ENCODE assay signal across 15 cellular contexts in genomic region chr18:45110577-45111506, GRCh38.
DNase-seq lines count a peak whose midpoint lies in the region; ATAC-seq and TF ChIP-seq lines count a peak whose summit lies in the region.
"Had no signal": no experiment of that assay in that cellular context is flagged by ENCODE, and none has a peak within 500 bp of the region (broad histone marks: within the 10 kb centered on the region; RNA-seq: fewer than 3 reads in every experiment).

No MANE protein-coding gene starts in this region.

- H3K4me1 Mint-ChIP-seq in MCF 10A (ENCODE audit: insufficient read depth, unreplicated experiment), result no peaks in the 10 kb centered on the region
- H3K4me1 Mint-ChIP-seq in activated T-helper 1 cell treated with anti-CD3 and anti-CD28 coated beads, Interleukin-12 subunit alpha, Interleukin-12 subunit beta, Interleukin-2, Interleukin-4 antibody, amounts not matched to agents 30 ng/mL and 10 ng/mL and 1 ng/mL, durations not matched to agents 14 hours and 24 hours and 36 hours (ENCODE audit: low read depth), result no peaks in the 10 kb centered on the region

- H3K36me3 Mint-ChIP-seq in MCF 10A (ENCODE audit: insufficient read depth, unreplicated experiment), result no peaks in the 10 kb centered on the region
- H3K36me3 Mint-ChIP-seq in activated T-helper 1 cell treated with anti-CD3 and anti-CD28 coated beads, Interleukin-12 subunit alpha, Interleukin-12 subunit beta, Interleukin-2, Interleukin-4 antibody, amounts not matched to agents 30 ng/mL and 10 ng/mL and 1 ng/mL, durations not matched to agents 14 hours and 24 hours and 36 hours (ENCODE audit: low read depth), result no peaks in the 10 kb centered on the region
- H3K36me3 Mint-ChIP-seq: activated naive CD4-positive, alpha-beta T cell treated with anti-CD3 and anti-CD28 coated beads, Interleukin-2, amount 50 U/mL, for 72 hours; stimulated activated memory B cell treated with anti-CD40 and anti-IgM and Interleukin-4, amounts not matched to agents 10 μg/mL and 1 μg/mL and 100 μg/mL, for 72 hours had no signal

- no peak for TF ChIP-seq CTCF in MCF 10A (IDR thresholded peaks at IDR 0.05; ENCODE audit: unreplicated experiment)
- TF ChIP-seq CTCF in mammary epithelial cell (conservative IDR thresholded peaks at IDR 0.05 in 1 of 2, IDR thresholded peaks at IDR 0.05 in 1 of 2; ENCODE audit: extremely low read depth in 1 of 2, insufficient read depth in 1 of 2, low read depth in 1 of 2, low read length in 2 of 2), result no peak
- TF ChIP-seq CTCF in uterus (IDR thresholded peaks at IDR 0.05), result no peak

- peaks cover 4% of the 10 kb centered on the region for H3K4me1 ChIP-seq in mammary epithelial cell (ENCODE audit: insufficient read depth, low read length)
- H3K4me1 ChIP-seq in uterus, result no peaks in the 10 kb centered on the region
- H3K4me1 ChIP-seq: A549 had no signal

- no peaks in the 10 kb centered on the region for H4K20me1 ChIP-seq in mammary epithelial cell (ENCODE audit: insufficient read depth, low read length)

- H3K9me3 Mint-ChIP-seq in MCF 10A (ENCODE audit: unreplicated experiment), result no peaks in the 10 kb centered on the region
- H3K9me3 Mint-ChIP-seq in activated T-helper 1 cell treated with anti-CD3 and anti-CD28 coated beads, Interleukin-12 subunit alpha, Interleukin-12 subunit beta, Interleukin-2, Interleukin-4 antibody, amounts not matched to agents 30 ng/mL and 10 ng/mL and 1 ng/mL, durations not matched to agents 14 hours and 24 hours and 36 hours, result no peaks in the 10 kb centered on the region
- H3K9me3 Mint-ChIP-seq: T-helper 2 cell treated with Interferon-gamma antibody and Interleukin-4, amounts not matched to agents 5 μg/mL and 100 μg/mL, for 36 hours had no signal

- ATAC-seq in GM18868 (IDR thresholded peaks at IDR 0.05; ENCODE audit: unreplicated experiment), result no peak
- ATAC-seq: A549; activated naive CD4-positive, alpha-beta T cell treated with anti-CD3 and anti-CD28 coated beads, Interleukin-2, amount 50 U/mL, for 72 hours; stimulated activated memory B cell treated with anti-CD40 and anti-IgM and Interleukin-4, amounts not matched to agents 10 μg/mL and 1 μg/mL and 100 μg/mL, for 72 hours had no signal

- peaks cover 19% of the 10 kb centered on the region for H3K27me3 Mint-ChIP-seq in MCF 10A (ENCODE audit: insufficient read depth, unreplicated experiment)
- peaks cover 3% of the 10 kb centered on the region for H3K27me3 Mint-ChIP-seq in activated T-helper 1 cell treated with anti-CD3 and anti-CD28 coated beads, Interleukin-12 subunit alpha, Interleukin-12 subunit beta, Interleukin-2, Interleukin-4 antibody, amounts not matched to agents 30 ng/mL and 10 ng/mL and 1 ng/mL, durations not matched to agents 14 hours and 24 hours and 36 hours (ENCODE audit: insufficient read depth)
- H3K27me3 Mint-ChIP-seq: stimulated activated memory B cell treated with anti-CD40 and anti-IgM and Interleukin-4, amounts not matched to agents 10 μg/mL and 1 μg/mL and 100 μg/mL, for 72 hours had no signal

- no peak overlapping the region for H2AFZ ChIP-seq in mammary epithelial cell (ENCODE audit: low read depth, low read length)

- CTCF ChIA-PET in MCF 10A (lab: Yijun Ruan, JAX) (interaction anchor here (0.8 to 1.0 kb wide), 2 partner anchors 10 to 67 kb away, joined by 3 read pairs; no protein-coding TSS in a partner anchor), mammary epithelial cell (lab: Charles Lee; ENCODE audit: low non-redundant PET) (no interaction called here)

- H3K27me3 ChIP-seq in mammary epithelial cell (ENCODE audit: insufficient read depth, low read length) (no peaks in the 10 kb centered on the region), uterus (no peaks in the 10 kb centered on the region)

- H3K4me3 Mint-ChIP-seq in MCF 10A (ENCODE audit: unreplicated experiment), result no peak overlapping the region
- no peak overlapping the region for H3K4me3 Mint-ChIP-seq in activated T-helper 1 cell treated with anti-CD3 and anti-CD28 coated beads, Interleukin-12 subunit alpha, Interleukin-12 subunit beta, Interleukin-2, Interleukin-4 antibody, amounts not matched to agents 30 ng/mL and 10 ng/mL and 1 ng/mL, durations not matched to agents 14 hours and 24 hours and 36 hours
- H3K4me3 Mint-ChIP-seq: nephron; stimulated activated memory B cell treated with anti-CD40 and anti-IgM and Interleukin-4, amounts not matched to agents 10 μg/mL and 1 μg/mL and 100 μg/mL, for 72 hours; T-helper 2 cell treated with Interferon-gamma antibody and Interleukin-4, amounts not matched to agents 5 μg/mL and 100 μg/mL, for 36 hours had no signal

- H3K27ac ChIP-seq in mammary epithelial cell (ENCODE audit: insufficient read depth, low read depth, low read length) (no peak overlapping the region), uterus (peak overlapping the region; percentile 61 to 62)
- H3K27ac ChIP-seq: A549 had no signal

- POLR2A ChIA-PET in MCF 10A (lab: Yijun Ruan, JAX), result interaction anchor here (0.7 kb wide), 1 partner anchor 344 kb away, joined by 3 read pairs; no protein-coding TSS in a partner anchor

- no peaks in the 10 kb centered on the region for H3K9me3 ChIP-seq in mammary epithelial cell (replicated peaks; ENCODE audit: insufficient read depth, low read length)
- no peaks in the 10 kb centered on the region for H3K9me3 ChIP-seq in uterus
- H3K9me3 ChIP-seq: A549 had no signal

- no peak for TF ChIP-seq POLR2A in uterus (IDR thresholded peaks at IDR 0.05)

- no peaks in the 10 kb centered on the region for H3K79me2 ChIP-seq in mammary epithelial cell (ENCODE audit: insufficient read depth, low read length)

- intact Hi-C loops in MCF 10A (cut with micrococcal nuclease) (no loop called here), mammary epithelial cell (cut with micrococcal nuclease) (no loop called here), uterus (cut with DNase I; ENCODE audit: low total_unique reads) (no loop called here)
- intact Hi-C loops in activated T-helper 1 cell treated with anti-CD3 and anti-CD28 coated beads, Interleukin-12 subunit alpha, Interleukin-12 subunit beta, Interleukin-2, Interleukin-4 antibody, amounts not matched to agents 30 ng/mL and 10 ng/mL and 1 ng/mL, durations not matched to agents 14 hours and 24 hours and 36 hours (cut with micrococcal nuclease), result no loop called here

- no peak overlapping the region for H3K27ac Mint-ChIP-seq in MCF 10A (ENCODE audit: low read depth, unreplicated experiment)
- H3K27ac Mint-ChIP-seq in activated T-helper 1 cell treated with anti-CD3 and anti-CD28 coated beads, Interleukin-12 subunit alpha, Interleukin-12 subunit beta, Interleukin-2, Interleukin-4 antibody, amounts not matched to agents 30 ng/mL and 10 ng/mL and 1 ng/mL, durations not matched to agents 14 hours and 24 hours and 36 hours, result no peak overlapping the region
- H3K27ac Mint-ChIP-seq: activated naive CD4-positive, alpha-beta T cell treated with anti-CD3 and anti-CD28 coated beads, Interleukin-2, amount 50 U/mL, for 72 hours; stimulated activated memory B cell treated with anti-CD40 and anti-IgM and Interleukin-4, amounts not matched to agents 10 μg/mL and 1 μg/mL and 100 μg/mL, for 72 hours; T-helper 2 cell treated with Interferon-gamma antibody and Interleukin-4, amounts not matched to agents 5 μg/mL and 100 μg/mL, for 36 hours had no signal

- BruUV-seq in MCF 10A (replicated peaks; lab: Mats Ljungman, UMichigan), result no TSS peak
- no TSS peak for BruUV-seq in mammary epithelial cell (replicated peaks; lab: Mats Ljungman, UMichigan)

- dilution Hi-C loops in mammary epithelial cell (cut with HindIII; ENCODE audit: low sequenced_read_pairs), result no loop called here

- no peak overlapping the region for H3K4me2 ChIP-seq in mammary epithelial cell (ENCODE audit: insufficient read depth, low read depth, low read length)
- H3K4me2 ChIP-seq: A549 had no signal

- in situ Hi-C loops in mammary epithelial cell (cut with MboI; ENCODE audit: low sequenced_read_pairs in 2 of 2), result no loop called here

- H3K36me3 ChIP-seq in mammary epithelial cell (ENCODE audit: insufficient read depth, low read length) (no peaks in the 10 kb centered on the region), uterus (no peaks in the 10 kb centered on the region)

- H3K4me3 ChIP-seq in mammary epithelial cell (replicated peaks in 1 of 3; ENCODE audit: insufficient read depth in 1 of 3, low read depth in 2 of 3, low read length in 3 of 3) (no peak overlapping the region), uterus (no peak overlapping the region)
- H3K4me3 ChIP-seq: A549 had no signal

- 92% methylated on average over 6 of the region's 7 CpGs for WGBS in mammary epithelial cell (ENCODE audit: low coverage, missing lambda C conversion rate)

- DNase-seq in MCF 10A (ENCODE audit: unreplicated experiment), result peak; percentile 15
- no peak for DNase-seq in mammary epithelial cell
- peak; percentile 15 for DNase-seq in fibroblast of gingiva (ENCODE audit: low read depth)
- peak; percentile 24 for DNase-seq in myocyte (ENCODE audit: low read depth)
- peak; percentile 57 to 71 for DNase-seq in uterus
- DNase-seq in activated T-helper 1 cell treated with anti-CD3 and anti-CD28 coated beads, Interleukin-12 subunit alpha, Interleukin-12 subunit beta, Interleukin-2, Interleukin-4 antibody, amounts not matched to agents 30 ng/mL and 10 ng/mL and 1 ng/mL, durations not matched to agents 14 hours and 24 hours and 36 hours (ENCODE audit: low spot score), result no peak
- DNase-seq in inferior parietal cortex (ENCODE audit: extremely low spot score), result no peak
- DNase-seq: NCI-H1436 treated with DMSO at 0.1 percent for 48 hours, NCI-H526 treated with DMSO at 0.1 percent for 48 hours had no signal

- H3K9ac ChIP-seq in mammary epithelial cell (ENCODE audit: insufficient read depth, low read length), result no peak overlapping the region

Comparison
In these comparisons a context has a peak if more than half of its experiments do, and no peak if none do; other contexts are left out.
1. DNase-seq: peak in MCF 10A (single experiment), fibroblast of gingiva (single experiment), myocyte (single experiment) and uterus (2 of 2); none in mammary epithelial cell (single experiment), activated T-helper 1 cell treated with anti-CD3 and anti-CD28 coated beads, Interleukin-12 subunit alpha, Interleukin-12 subunit beta, Interleukin-2, Interleukin-4 antibody, amounts not matched to agents 30 ng/mL and 10 ng/mL and 1 ng/mL, durations not matched to agents 14 hours and 24 hours and 36 hours (single experiment) and inferior parietal cortex (single experiment).